In the genomic region with DNA sequence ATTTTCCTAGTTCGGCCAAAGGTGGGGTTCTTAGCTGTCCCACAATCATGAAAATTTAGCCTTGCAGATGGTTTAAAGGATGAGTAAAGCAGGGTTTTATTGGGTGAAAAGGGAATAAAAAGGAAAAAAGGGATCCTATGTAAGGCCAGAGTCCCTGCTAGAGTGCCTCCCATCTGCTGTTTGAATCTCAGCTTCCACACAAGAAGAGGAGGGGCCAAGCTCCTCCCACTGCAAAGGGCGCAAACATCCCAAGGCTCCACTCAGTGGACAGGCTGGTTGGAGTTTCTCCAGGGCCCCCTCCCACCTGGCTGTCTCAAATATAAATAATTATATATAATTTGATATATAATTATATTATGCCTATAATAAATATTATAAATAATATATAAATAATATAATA, we compare ENCODE assay signal across 14 cellular contexts.
"Had no signal": no experiment of that assay in that cellular context is flagged by ENCODE, and none has a peak within 500 bp of the region (broad histone marks: within the 10 kb centered on the region; RNA-seq: fewer than 3 reads in every experiment).

No MANE protein-coding gene starts in this region.

- H3K36me3 ChIP-seq: gastrocnemius medialis, heart right ventricle, ovary, upper lobe of left lung, WERI-Rb-1 had no signal

- H3K27me3 ChIP-seq: dorsolateral prefrontal cortex, gastrocnemius medialis, heart right ventricle, ovary, upper lobe of left lung had no signal

- H3K4me1 Mint-ChIP-seq: activated CD4-positive, alpha-beta T cell treated with anti-CD3 and anti-CD28 coated beads, Interleukin-2, amount 10 ng/mL, durations not matched to agents 24 days and 14 days; stimulated activated naive CD8-positive, alpha-beta T cell treated with anti-CD3 and anti-CD28 coated beads, Interleukin-15, amount 100 ng/mL, for 72 hours; T-helper 17 cell had no signal

- H3K4me1 ChIP-seq: gastrocnemius medialis, heart right ventricle, upper lobe of left lung had no signal

- H3K9me3 Mint-ChIP-seq: activated CD4-positive, alpha-beta T cell treated with anti-CD3 and anti-CD28 coated beads, Interleukin-2, amount 10 ng/mL, durations not matched to agents 24 days and 14 days; activated T-helper 2 cell treated with anti-CD3 and anti-CD28 coated beads, Interferon-gamma antibody, Interleukin-2, Interleukin-4, amounts not matched to agents 10 μg/mL and 5 μg/mL and 100 μg/mL, durations not matched to agents 14 hours and 24 hours and 36 hours had no signal

- ATAC-seq: gastrocnemius medialis; heart right ventricle; left lobe of liver; sciatic nerve; stimulated activated naive CD8-positive, alpha-beta T cell treated with anti-CD3 and anti-CD28 coated beads, Interleukin-15, amount 100 ng/mL, for 72 hours; T-helper 17 cell had no signal

- DNase-seq: activated CD4-positive, alpha-beta T cell treated with anti-CD3 and anti-CD28 coated beads, Interleukin-2, amount 10 ng/mL, durations not matched to agents 24 days and 14 days; dorsolateral prefrontal cortex; erythroblast; gastrocnemius medialis; heart right ventricle; ovary; stimulated activated naive CD8-positive, alpha-beta T cell treated with anti-CD3 and anti-CD28 coated beads, Interleukin-15, amount 100 ng/mL, for 72 hours; T-helper 17 cell; upper lobe of left lung; WERI-Rb-1 had no signal

- H3K4me3 Mint-ChIP-seq: activated CD4-positive, alpha-beta T cell treated with anti-CD3 and anti-CD28 coated beads, Interleukin-2, amount 10 ng/mL, durations not matched to agents 24 days and 14 days; stimulated activated naive CD8-positive, alpha-beta T cell treated with anti-CD3 and anti-CD28 coated beads, Interleukin-15, amount 100 ng/mL, for 72 hours; T-helper 17 cell had no signal

- H3K27ac Mint-ChIP-seq: activated CD4-positive, alpha-beta T cell treated with anti-CD3 and anti-CD28 coated beads, Interleukin-2, amount 10 ng/mL, durations not matched to agents 24 days and 14 days; activated naive CD4-positive, alpha-beta T cell treated with anti-CD3 and anti-CD28 coated beads, Interleukin-2, amount 50 U/mL, for 72 hours; activated T-helper 2 cell treated with anti-CD3 and anti-CD28 coated beads, Interferon-gamma antibody, Interleukin-2, Interleukin-4, amounts not matched to agents 10 μg/mL and 5 μg/mL and 100 μg/mL, durations not matched to agents 14 hours and 24 hours and 36 hours; stimulated activated naive CD8-positive, alpha-beta T cell treated with anti-CD3 and anti-CD28 coated beads, Interleukin-15, amount 100 ng/mL, for 72 hours; T-helper 17 cell had no signal

- H3K27ac ChIP-seq: dorsolateral prefrontal cortex, gastrocnemius medialis, heart right ventricle, ovary, upper lobe of left lung, WERI-Rb-1 had no signal

- H3K36me3 Mint-ChIP-seq: activated naive CD4-positive, alpha-beta T cell treated with anti-CD3 and anti-CD28 coated beads, Interleukin-2, amount 50 U/mL, for 72 hours had no signal

- H3K27me3 Mint-ChIP-seq: activated CD4-positive, alpha-beta T cell treated with anti-CD3 and anti-CD28 coated beads, Interleukin-2, amount 10 ng/mL, durations not matched to agents 24 days and 14 days; stimulated activated naive CD8-positive, alpha-beta T cell treated with anti-CD3 and anti-CD28 coated beads, Interleukin-15, amount 100 ng/mL, for 72 hours; T-helper 17 cell had no signal

- H3K4me3 ChIP-seq: dorsolateral prefrontal cortex, gastrocnemius medialis, heart right ventricle, ovary, upper lobe of left lung had no signal
